ENCODE assay signal across 8 cellular contexts in genomic region chr13:73708393-73708985, GRCh38.
A peak's percentile ranks its signal among the peaks of the same experiment; 100 is the strongest.
DNase-seq lines count a peak whose midpoint lies in the region; ATAC-seq and TF ChIP-seq lines count a peak whose summit lies in the region.

No MANE protein-coding gene starts in this region.

- intact Hi-C loops in left colon (cut with DNase I, micrococcal nuclease): no loop called here

- peak; percentile 79 for TF ChIP-seq CTCF in AG09309 (IDR thresholded peaks at IDR 0.05; ENCODE audit: control insufficient read depth, insufficient read depth, low read depth, low read length, missing control alignments)

- ATAC-seq in GM18498 (IDR thresholded peaks at IDR 0.05; ENCODE audit: unreplicated experiment) (peak; percentile 93), HG02763 (IDR thresholded peaks at IDR 0.05; ENCODE audit: unreplicated experiment) (peak; percentile 85), left colon (peak; percentile 86)

- H3K4me3 ChIP-seq in AG09309 (ENCODE audit: control insufficient read depth, low read depth, low read length): no peak overlapping the region

- DNase-seq in AG09309 (ENCODE audit: low read depth) (peak; percentile 20), NCI-H1092 treated with DMSO at 0.1 percent for 48 hours (lab: John Stamatoyannopoulos, UW) (peak; percentile 80), SW480 (ENCODE audit: low spot score) (peak; percentile 83), left colon (peak; percentile 52 to 57)
- peak; percentile 61 for DNase-seq in central memory CD4-positive, alpha-beta T cell
- DNase-seq in stimulated activated CD8-positive, alpha-beta memory T cell treated with anti-CD3 and anti-CD28 coated beads, Interleukin-12 subunit alpha, Interleukin-12 subunit beta, amount 100 ng/mL, for 1 hour (ENCODE audit: low read depth): peak; percentile 31

Comparison
In these comparisons a context has a peak if more than half of its experiments do, and no peak if none do; other contexts are left out.
1. DNase-seq: peak in every context shown above with its lines; median percentile 83 in SW480; 80 in NCI-H1092 treated with DMSO at 0.1 percent for 48 hours; 61 in central memory CD4-positive, alpha-beta T cell; 54 in left colon; 31 in stimulated activated CD8-positive, alpha-beta memory T cell treated with anti-CD3 and anti-CD28 coated beads, Interleukin-12 subunit alpha, Interleukin-12 subunit beta, amount 100 ng/mL, for 1 hour; 20 in AG09309.